In the genomic region with DNA sequence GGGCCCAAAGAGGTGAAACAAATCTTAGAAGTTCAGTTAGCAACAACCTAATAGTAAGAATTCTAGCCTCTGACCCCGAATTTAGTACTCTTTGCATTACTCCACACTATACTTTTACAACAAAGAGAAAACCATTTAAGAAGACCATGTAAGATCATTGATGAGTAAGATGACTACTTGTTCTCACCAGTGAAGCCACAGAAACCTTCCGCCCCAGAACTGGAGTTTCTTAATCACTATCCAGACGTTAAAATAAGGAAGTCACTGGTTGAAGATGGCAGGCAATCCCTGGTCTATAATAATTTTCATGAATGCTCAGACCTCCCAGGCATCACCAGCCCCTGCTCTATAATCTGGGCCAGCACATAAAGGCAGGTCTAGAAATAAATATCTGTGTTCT, we compare ENCODE assay signal across 10 cellular contexts.
DNase-seq lines count a peak whose midpoint lies in the region; ATAC-seq and TF ChIP-seq lines count a peak whose summit lies in the region.
"Had no signal": no experiment of that assay in that cellular context is flagged by ENCODE, and none has a peak within 500 bp of the region (broad histone marks: within the 10 kb centered on the region; RNA-seq: fewer than 3 reads in every experiment).

No MANE protein-coding gene starts in this region.

- no peak for TF ChIP-seq CTCF in NB4 (IDR thresholded peaks at IDR 0.05; ENCODE audit: low read depth, low read length)

- no peak overlapping the region for H3K4me3 ChIP-seq in NB4 (ENCODE audit: low read depth, low read length)

- peak; percentile 81 for ATAC-seq in HG02870 (IDR thresholded peaks at IDR 0.05; ENCODE audit: unreplicated experiment)

- TF ChIP-seq POLR2A in NB4 (IDR thresholded peaks at IDR 0.05; ENCODE audit: extremely low read depth, insufficient read length) = no peak

- peak; percentile 14 to 29 for DNase-seq in stimulated activated CD4-positive, alpha-beta T cell treated with anti-CD3 and anti-CD28 coated beads, Interleukin-15, amount 100 ng/mL, for 48 hours (ENCODE audit: low read depth in 2 of 2)
- DNase-seq in stimulated activated CD4-positive, alpha-beta T cell treated with anti-CD3 and anti-CD28 coated beads, Interleukin-12 subunit alpha, Interleukin-12 subunit beta, amount 100 ng/mL, for 4 hours = no peak
- DNase-seq in NB4 (ENCODE audit: low read depth) = peak; percentile 73
- no peak for DNase-seq in hypothalamus (lab: John Stamatoyannopoulos, UW)
- no peak for DNase-seq in NCI-H226
- DNase-seq in mucosa of gallbladder (ENCODE audit: low spot score) = no peak
- DNase-seq in DMS153 treated with DMSO at 0.1 percent for 48 hours (lab: John Stamatoyannopoulos, UW; ENCODE audit: unreplicated experiment) = no peak
- DNase-seq: caudate nucleus, occipital lobe had no signal

Comparison
In these comparisons a context has a peak if more than half of its experiments do, and no peak if none do; other contexts are left out.
1. DNase-seq: peak in stimulated activated CD4-positive, alpha-beta T cell treated with anti-CD3 and anti-CD28 coated beads, Interleukin-15, amount 100 ng/mL, for 48 hours (2 of 2) and NB4 (single experiment); none in stimulated activated CD4-positive, alpha-beta T cell treated with anti-CD3 and anti-CD28 coated beads, Interleukin-12 subunit alpha, Interleukin-12 subunit beta, amount 100 ng/mL, for 4 hours (single experiment), hypothalamus (0 of 51), NCI-H226 (single experiment), mucosa of gallbladder (single experiment) and DMS153 treated with DMSO at 0.1 percent for 48 hours (single experiment).